In genomic region chr19:1489463-1489971, GRCh38 we compare ENCODE assay signal across 8 cellular contexts. TPM values are rescaled to one million over a fixed set of nuclear protein-coding genes. Genes with fewer than 3 reads are reported as not detected.
DNase-seq lines count a peak whose midpoint lies in the region; ATAC-seq and TF ChIP-seq lines count a peak whose summit lies in the region.

No MANE protein-coding gene starts in this region.

- H3K4me2 ChIP-seq in DND-41 (ENCODE audit: insufficient read depth, low read length): peak overlapping the region; percentile 85

- H2AFZ ChIP-seq in DND-41 (ENCODE audit: low read depth, low read length): peak overlapping the region; percentile 78; the same call in 1 of the 2 replicates

- peak overlapping the region; percentile 77 for H3K27ac ChIP-seq in DND-41 (ENCODE audit: low read length)
- no peak overlapping the region; the same call in 1 of the 2 replicates for H3K27ac ChIP-seq in SJCRH30

- peak overlapping the region; percentile 71 for H3K9ac ChIP-seq in DND-41 (ENCODE audit: low read depth, low read length)

- intact Hi-C loops in posterior vena cava (cut with DNase I): no loop called here

- ATAC-seq in DND-41 (ENCODE audit: insufficient read depth, low read depth) (peak; percentile 13), HG03045 (IDR thresholded peaks at IDR 0.05; ENCODE audit: unreplicated experiment) (no peak)

- peak overlapping the region; percentile 43 to 61; a peak in 3 of 4 replicates for H3K4me3 ChIP-seq in DND-41 (ENCODE audit: low read depth in 1 of 2, low read length in 2 of 2)
- peak overlapping the region; percentile 60 for H3K4me3 ChIP-seq in SJCRH30
- H3K4me3 ChIP-seq in fibroblast of pulmonary artery (replicated peaks; ENCODE audit: low read depth, low read length): peak overlapping the region; percentile 65

- no peak for TF ChIP-seq CTCF in DND-41 (IDR thresholded peaks at IDR 0.05; ENCODE audit: borderline replicate concordance, extremely low read depth, low read length, poor library complexity, severe bottlenecking)
- TF ChIP-seq CTCF in fibroblast of pulmonary artery (IDR thresholded peaks at IDR 0.05; ENCODE audit: low read length, missing control alignments): no peak

- H4K20me1 ChIP-seq in DND-41 (ENCODE audit: insufficient read depth, low read length): no peaks in the 10 kb centered on the region

- H3K9me3 ChIP-seq in DND-41 (ENCODE audit: insufficient read depth, low read length, severe bottlenecking): no peaks in the 10 kb centered on the region
- no peaks in the 10 kb centered on the region for H3K9me3 ChIP-seq in SJCRH30 (replicated peaks)

- H3K4me1 ChIP-seq in DND-41 (ENCODE audit: insufficient read depth, low read length): peaks cover 29% of the 10 kb centered on the region
- H3K4me1 ChIP-seq in SJCRH30: peaks cover 6% of the 10 kb centered on the region

- H3K79me2 ChIP-seq in DND-41 (ENCODE audit: insufficient read depth, low read length): no peaks in the 10 kb centered on the region

- H3K36me3 ChIP-seq in DND-41 (ENCODE audit: insufficient read depth, low read length) (no peaks in the 10 kb centered on the region), SJCRH30 (no peaks in the 10 kb centered on the region)

- DNase-seq in DND-41: peak; percentile 71
- peak; percentile 32 to 50 for DNase-seq in SJCRH30
- no peak for DNase-seq in fibroblast of pulmonary artery (ENCODE audit: low read depth)
- peak; percentile 78 for DNase-seq in posterior vena cava (ENCODE audit: low spot score)
- no peak for DNase-seq in C1 segment of cervical spinal cord (lab: John Stamatoyannopoulos, UW)
- DNase-seq in SW480 (ENCODE audit: low spot score): no peak
- no peak for DNase-seq in NAMALWA (ENCODE audit: low spot score)

- no peaks in the 10 kb centered on the region for H3K27me3 ChIP-seq in DND-41 (ENCODE audit: insufficient read depth, low read length, poor library complexity)
- no peaks in the 10 kb centered on the region; the same call in 1 of the 2 replicates for H3K27me3 ChIP-seq in SJCRH30

RNA-seq across cellular contexts. Expression of gene PCSK4, which starts 0.6 kb away (rescaled TPM):
- total RNA-seq in SJCRH30 (2014; rRNA removed; shearing (Covaris generic)): 0.58 and 1.1 TPM in 2 replicates
- 1 to 10 TPM in 1 of 2 donors, under 1 TPM in 1; 0.52 to 1.8 TPM for total RNA-seq in posterior vena cava

RNA-seq across cellular contexts. Expression of gene REEP6, which starts 1.5 kb away (rescaled TPM):
- total RNA-seq in SJCRH30 (2014; rRNA removed; shearing (Covaris generic)): 0.41 and 0.45 TPM in 2 replicates
- total RNA-seq in posterior vena cava: 1 to 10 TPM in 1 of 2 donors, under 1 TPM in 1; 0.33 to 1.2 TPM

RNA-seq across cellular contexts. Expression of gene C19orf25, which starts 10.5 kb away (rescaled TPM):
- total RNA-seq in SJCRH30 (2014; rRNA removed; shearing (Covaris generic)): 26.6 and 29.4 TPM in 2 replicates
- 10 to 100 TPM; 16.2 to 17.3 TPM for total RNA-seq in posterior vena cava

RNA-seq across cellular contexts. Expression of gene ADAMTSL5, which starts 23.3 kb away (rescaled TPM):
- 0.77 and 0.79 TPM in 2 replicates for total RNA-seq in SJCRH30 (2014; rRNA removed; shearing (Covaris generic))
- total RNA-seq in posterior vena cava: 1 to 10 TPM; 7.4 to 9.1 TPM

RNA-seq across cellular contexts. Expression of gene PLK5, which starts 34.4 kb away (rescaled TPM):
- total RNA-seq in SJCRH30 (2014; rRNA removed; shearing (Covaris generic)): not detected in 2 replicates
- total RNA-seq in posterior vena cava: not detected

Comparison
In these comparisons a context has a peak if more than half of its experiments do, and no peak if none do; other contexts are left out.
1. DNase-seq: peak in DND-41 (single experiment), SJCRH30 (2 of 2) and posterior vena cava (single experiment); none in fibroblast of pulmonary artery (single experiment), C1 segment of cervical spinal cord (0 of 14), SW480 (single experiment) and NAMALWA (single experiment).
2. Peak in every context shown above with its lines, with median percentiles within 50 percentile points of each other: H3K4me3 ChIP-seq.